ENCODE assay signal across 8 cellular contexts in the genomic region with DNA sequence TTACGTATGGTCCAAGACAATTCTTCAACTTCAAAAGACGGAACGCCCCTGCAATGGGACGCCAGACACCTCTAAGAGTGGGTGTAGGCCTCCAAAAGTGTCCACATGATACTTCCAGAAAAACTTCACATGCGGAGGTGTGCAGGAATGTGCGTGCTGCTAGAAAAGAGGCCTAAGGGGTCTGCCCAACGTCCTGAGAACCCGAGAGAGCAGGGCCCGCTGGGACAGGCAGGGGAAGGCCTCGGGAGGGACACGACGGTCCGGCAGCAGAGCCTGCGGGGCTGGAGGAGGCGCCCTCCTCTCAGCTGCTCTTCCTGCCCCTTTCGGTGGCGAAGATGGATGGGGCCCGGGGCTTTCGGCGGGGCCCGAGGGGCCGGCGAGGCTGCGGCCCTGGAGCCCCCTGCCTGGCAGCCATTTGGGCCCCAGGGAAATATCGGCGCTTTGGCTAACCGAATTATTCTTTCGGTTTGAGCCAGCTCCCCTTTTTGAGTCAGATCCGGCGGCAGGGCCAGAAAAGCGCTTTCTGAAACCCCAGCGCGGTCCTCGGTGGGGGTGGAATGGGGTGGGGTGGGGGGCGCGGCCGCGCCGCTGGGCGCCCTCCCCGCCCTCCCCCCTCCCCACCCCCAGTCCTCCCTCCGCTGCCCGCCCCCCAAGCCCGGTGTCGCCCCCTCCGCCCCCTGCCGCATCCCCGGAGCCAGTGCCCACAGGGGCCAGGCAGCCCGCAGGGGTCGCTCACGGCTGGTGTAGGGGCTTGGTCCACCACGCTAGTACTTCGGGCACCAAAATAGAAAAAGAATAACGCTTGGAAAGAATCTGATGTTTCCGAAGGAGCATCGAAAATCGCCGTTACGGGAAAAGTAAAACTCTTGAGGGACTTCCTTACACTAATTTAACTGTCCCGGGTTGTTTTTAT. TPM values are rescaled to one million over a fixed set of nuclear protein-coding genes. Genes with fewer than 3 reads are reported as not detected.
A peak's percentile ranks its signal among the peaks of the same experiment; 100 is the strongest.
DNase-seq lines count a peak whose midpoint lies in the region; ATAC-seq and TF ChIP-seq lines count a peak whose summit lies in the region.

No MANE protein-coding gene starts in this region.

- no peaks in the 10 kb centered on the region for H3K9me3 ChIP-seq in DND-41 (ENCODE audit: insufficient read depth, low read length, severe bottlenecking)
- H3K9me3 ChIP-seq in esophagus (ENCODE audit: control insufficient read depth in 2 of 2, insufficient read depth in 1 of 2, low read depth in 1 of 2, low read length in 1 of 2): peaks cover 0 to 3% of the 10 kb centered on the region in 2 donors
- H3K9me3 ChIP-seq in ovary: no peaks in the 10 kb centered on the region
- H3K9me3 ChIP-seq in vagina: no peaks in the 10 kb centered on the region

- H3K36me3 ChIP-seq in DND-41 (ENCODE audit: insufficient read depth, low read length) (no peaks in the 10 kb centered on the region), esophagus (ENCODE audit: control insufficient read depth in 2 of 2, insufficient read depth in 2 of 2, low read length in 1 of 2) (no peaks in the 10 kb centered on the region), ovary (no peaks in the 10 kb centered on the region), vagina (no peaks in the 10 kb centered on the region)

- no peak for TF ChIP-seq EP300 in ovary (IDR thresholded peaks at IDR 0.05)

- TF ChIP-seq CTCF in DND-41 (IDR thresholded peaks at IDR 0.05; ENCODE audit: borderline replicate concordance, extremely low read depth, low read length, poor library complexity, severe bottlenecking): peak; percentile 43
- no peak for TF ChIP-seq CTCF in ovary (IDR thresholded peaks at IDR 0.05)
- peak in 1 of 3 experiments; percentile 38 for TF ChIP-seq CTCF in vagina (IDR thresholded peaks at IDR 0.05)

- POLR2A ChIA-PET in activated CD4-positive, alpha-beta memory T cell treated with anti-CD3 and anti-CD28 coated beads for 36 hours (lab: Charles Lee): interaction anchor here (0.6 to 10.2 kb wide), 10 partner anchors 11 to 222 kb away, joined by 3 to 240 read pairs (median 6); partner anchors contain the start of genes ARID5A and SNRNP200

- TF ChIP-seq POLR2A in ovary (IDR thresholded peaks at IDR 0.05) (no peak), vagina (IDR thresholded peaks at IDR 0.05) (no peak)

- H3K36me3 Mint-ChIP-seq in activated CD4-positive, alpha-beta memory T cell treated with anti-CD3 and anti-CD28 coated beads for 36 hours: no peaks in the 10 kb centered on the region

- CTCF ChIA-PET in activated CD4-positive, alpha-beta memory T cell treated with anti-CD3 and anti-CD28 coated beads for 36 hours (lab: Charles Lee): interaction anchor here (0.7 to 5.5 kb wide), 10 partner anchors 8 to 252 kb away, joined by 3 to 44 read pairs (median 4); partner anchors contain the start of gene ARID5A

- H4K20me1 ChIP-seq in DND-41 (ENCODE audit: insufficient read depth, low read length): peaks cover 8% of the 10 kb centered on the region; the same call in 1 of the 2 replicates

- DNase-seq in DND-41 (peak; percentile 31), ovary (peak; percentile 59 to 76 (median 73)), vagina (ENCODE audit: extremely low spot score in 2 of 2) (no peak), DMS153 (lab: John Stamatoyannopoulos, UW) (no peak), amniotic stem cell (lab: John Stamatoyannopoulos, UW) (no peak)
- peak; percentile 89 for DNase-seq in activated CD4-positive, alpha-beta memory T cell treated with anti-CD3 and anti-CD28 coated beads for 36 hours

- no peaks in the 10 kb centered on the region for H3K79me2 ChIP-seq in DND-41 (ENCODE audit: insufficient read depth, low read length)

- peak overlapping the region; percentile 72 for H3K4me2 ChIP-seq in DND-41 (ENCODE audit: insufficient read depth, low read length)

- peak overlapping the region in 1 of 2 experiments; percentile 49; a peak in 2 of 4 replicates for H3K4me3 ChIP-seq in DND-41 (ENCODE audit: low read depth in 1 of 2, low read length in 2 of 2)
- peak overlapping the region; percentile 24 to 50 for H3K4me3 ChIP-seq in esophagus (ENCODE audit: low read depth in 1 of 2, low read length in 2 of 2)
- peak overlapping the region; percentile 68 for H3K4me3 ChIP-seq in ovary
- H3K4me3 ChIP-seq in vagina: peak overlapping the region; percentile 58 to 61

- intact Hi-C loops in activated CD4-positive, alpha-beta memory T cell treated with anti-CD3 and anti-CD28 coated beads for 36 hours (cut with micrococcal nuclease): no loop called here
- intact Hi-C loops in ovary (cut with DNase I): no loop called here
- intact Hi-C loops in vagina (cut with DNase I): no loop called here

- H3K9ac ChIP-seq in DND-41 (ENCODE audit: low read depth, low read length): peak overlapping the region; percentile 41

- H2AFZ ChIP-seq in DND-41 (ENCODE audit: low read depth, low read length): peak overlapping the region; percentile 20; the same call in 1 of the 2 replicates

- no peaks in the 10 kb centered on the region for H3K9me3 Mint-ChIP-seq in activated CD4-positive, alpha-beta memory T cell treated with anti-CD3 and anti-CD28 coated beads for 36 hours

- no peak overlapping the region for H3K27ac ChIP-seq in DND-41 (ENCODE audit: low read length)
- H3K27ac ChIP-seq in esophagus (ENCODE audit: low read depth in 2 of 2, low read length in 1 of 2): peak overlapping the region; percentile 65 to 76
- peak overlapping the region; percentile 82 to 92 for H3K27ac ChIP-seq in ovary
- peak overlapping the region; percentile 98 for H3K27ac ChIP-seq in vagina

- peaks cover 20% of the 10 kb centered on the region for H3K27me3 ChIP-seq in DND-41 (ENCODE audit: insufficient read depth, low read length, poor library complexity)
- no peaks in the 10 kb centered on the region for H3K27me3 ChIP-seq in esophagus (ENCODE audit: control insufficient read depth in 1 of 2, insufficient read depth in 2 of 2, low read length in 2 of 2)
- H3K27me3 ChIP-seq in ovary: no peaks in the 10 kb centered on the region
- H3K27me3 ChIP-seq in vagina: no peaks in the 10 kb centered on the region

- peak overlapping the region; percentile 73 for H3K4me3 Mint-ChIP-seq in activated CD4-positive, alpha-beta memory T cell treated with anti-CD3 and anti-CD28 coated beads for 36 hours

- H3K4me1 Mint-ChIP-seq in activated CD4-positive, alpha-beta memory T cell treated with anti-CD3 and anti-CD28 coated beads for 36 hours (ENCODE audit: low read depth): peaks cover 96% of the 10 kb centered on the region

- ATAC-seq in DND-41 (ENCODE audit: insufficient read depth, low read depth) (no peak), HG02798 (IDR thresholded peaks at IDR 0.05; ENCODE audit: poor library complexity, unreplicated experiment) (peak; percentile 28)

- no peaks in the 10 kb centered on the region for H3K27me3 Mint-ChIP-seq in activated CD4-positive, alpha-beta memory T cell treated with anti-CD3 and anti-CD28 coated beads for 36 hours

- peak overlapping the region; percentile 98 for H3K27ac Mint-ChIP-seq in activated CD4-positive, alpha-beta memory T cell treated with anti-CD3 and anti-CD28 coated beads for 36 hours

- whole genome bisulfite sequencing in esophagus, 2 donors: 8 to 9% methylated on average over 52 to 59 of the region's 60 CpGs
- WGBS in ovary, 3 donors: 8 to 10% (median 9%) methylated on average over 60 of the region's 60 CpGs

- H3K4me1 ChIP-seq in DND-41 (ENCODE audit: insufficient read depth, low read length): peaks cover 36% of the 10 kb centered on the region
- H3K4me1 ChIP-seq in esophagus (ENCODE audit: control insufficient read depth in 2 of 2, insufficient read depth in 2 of 2, low read length in 1 of 2): peaks cover 3 to 11% of the 10 kb centered on the region in 2 donors
- peaks cover 9% of the 10 kb centered on the region for H3K4me1 ChIP-seq in ovary (ENCODE audit: insufficient read depth)
- peaks cover 68% of the 10 kb centered on the region for H3K4me1 ChIP-seq in vagina

RNA-seq across cellular contexts. Expression of gene ARID5A, which starts 9.2 kb away (rescaled TPM):
- 100 to 1,000 TPM; 260 to 266 TPM for total RNA-seq in activated CD4-positive, alpha-beta memory T cell treated with anti-CD3 and anti-CD28 coated beads for 36 hours
- 1 to 10 TPM; 8.0 to 9.7 TPM for polyA plus RNA-seq in esophagus
- total RNA-seq in ovary: 10 to 100 TPM; 11.7 to 46.1 (median 17.1) TPM
- polyA plus RNA-seq in ovary: 10 to 100 TPM in 1 of 2 donors, 1 to 10 TPM in 1; 1.5 to 24.4 TPM
- 34.1 TPM for total RNA-seq in vagina

RNA-seq across cellular contexts. Expression of gene NEURL3, which starts 22.2 kb away (rescaled TPM):
- 1 to 10 TPM in 1 of 2 experiments, under 1 TPM in 1; 0.87 to 1.1 TPM for total RNA-seq in activated CD4-positive, alpha-beta memory T cell treated with anti-CD3 and anti-CD28 coated beads for 36 hours
- polyA plus RNA-seq in esophagus: under 1 TPM in 1 of 2 donors, not detected in 1; 0.06 TPM
- not detected for total RNA-seq in ovary
- polyA plus RNA-seq in ovary: under 1 TPM in 1 of 2 donors, not detected in 1; 0.06 TPM
- total RNA-seq in vagina: 2.5 TPM

Comparison
In these comparisons a context has a peak if more than half of its experiments do, and no peak if none do; other contexts are left out.
1. DNase-seq: peak in DND-41 (single experiment), activated CD4-positive, alpha-beta memory T cell treated with anti-CD3 and anti-CD28 coated beads for 36 hours (single experiment) and ovary (5 of 5); none in vagina (0 of 2), DMS153 (single experiment) and amniotic stem cell (single experiment).